Comparison of ENCODE assay signal across 17 cellular contexts in genomic region chr2:10965241-10965843, GRCh38. TPM values are rescaled to one million over a fixed set of nuclear protein-coding genes. Genes with fewer than 3 reads are reported as not detected.
DNase-seq lines count a peak whose midpoint lies in the region; ATAC-seq, FAIRE-seq and TF ChIP-seq lines count a peak whose summit lies in the region.
"Had no signal": no experiment of that assay in that cellular context is flagged by ENCODE, and none has a peak within 500 bp of the region (broad histone marks: within the 10 kb centered on the region; RNA-seq: fewer than 3 reads in every experiment).

No MANE protein-coding gene starts in this region.

- H3K27me3 Mint-ChIP-seq in neural progenitor cell (ENCODE audit: insufficient read depth, low read depth), result peaks cover 6% of the 10 kb centered on the region

- intact Hi-C loops in HepG2 (cut with micrococcal nuclease; ENCODE audit: unreplicated experiment) (no loop called here), right lobe of liver (cut with DNase I) (no loop called here), kidney (cut with DNase I) (no loop called here), aorta (cut with DNase I) (no loop called here)

- H3K36me3 ChIP-seq in HepG2 (replicated peaks in 1 of 2; ENCODE audit: control insufficient read depth in 1 of 2, insufficient read depth in 2 of 2, low read length in 2 of 2) (no peaks in the 10 kb centered on the region), right lobe of liver (no peaks in the 10 kb centered on the region), kidney (ENCODE audit: control insufficient read depth in 1 of 2, insufficient read depth in 2 of 2, low read length in 2 of 2) (no peaks in the 10 kb centered on the region), neural progenitor cell (no peaks in the 10 kb centered on the region), aorta (ENCODE audit: control insufficient read depth in 1 of 2, insufficient read depth in 2 of 2, low read length in 1 of 2) (no peaks in the 10 kb centered on the region)
- H3K36me3 ChIP-seq: BLaER1 had no signal

- in situ Hi-C loops in HepG2 (cut with HindIII; ENCODE audit: extremely low pct_ligation_motif_present, low pct_unique_long_range_greater_than_20kb), result no loop called here

- H3K4me1 ChIP-seq in HepG2 (ENCODE audit: insufficient read depth, low read length) (no peaks in the 10 kb centered on the region), right lobe of liver (no peaks in the 10 kb centered on the region), kidney (ENCODE audit: control insufficient read depth in 1 of 2, insufficient read depth in 1 of 2, low read depth in 1 of 2, low read length in 2 of 2) (no peaks in the 10 kb centered on the region), neural progenitor cell (peaks cover 6% of the 10 kb centered on the region), aorta (ENCODE audit: control insufficient read depth in 1 of 2, insufficient read depth in 2 of 2, low read length in 2 of 2) (no peaks in the 10 kb centered on the region)

- BruUV-seq in HepG2 (replicated peaks; lab: Mats Ljungman, UMichigan), result no TSS peak

- POLR2A ChIA-PET in HepG2 (lab: Yijun Ruan, JAX), result no interaction called here

- no peak overlapping the region for H2AFZ ChIP-seq in HepG2 (ENCODE audit: low read length)
- H2AFZ ChIP-seq in neural progenitor cell (replicated peaks), result no peak overlapping the region

- CTCF ChIA-PET in HepG2 (lab: Yijun Ruan, JAX; ENCODE audit: low intra/inter-chr PET ratio, low total read pairs), result no interaction called here

- H3K9me3 ChIP-seq in HepG2 (ENCODE audit: low read length), result no peaks in the 10 kb centered on the region
- H3K9me3 ChIP-seq in right lobe of liver, result no peaks in the 10 kb centered on the region
- H3K9me3 ChIP-seq in kidney (ENCODE audit: control insufficient read depth in 1 of 2, low read length in 2 of 2), result no peaks in the 10 kb centered on the region
- H3K9me3 ChIP-seq in neural progenitor cell (ENCODE audit: low read depth), result no peaks in the 10 kb centered on the region
- H3K9me3 ChIP-seq in aorta (ENCODE audit: control insufficient read depth, low read length), result no peaks in the 10 kb centered on the region
- H3K9me3 ChIP-seq: BLaER1 had no signal

- H3K79me2 ChIP-seq in HepG2 (ENCODE audit: insufficient read depth, low read length) (no peaks in the 10 kb centered on the region), neural progenitor cell (ENCODE audit: low read depth) (no peaks in the 10 kb centered on the region)

- DNase-seq in HepG2 (ENCODE audit: low spot score) (no peak), right lobe of liver (no peak), kidney (peak; percentile 43), neural progenitor cell (ENCODE audit: low spot score) (no peak), aorta (peak; percentile 14 to 28), NCI-H748 treated with DMSO at 0.1 percent for 48 hours (lab: John Stamatoyannopoulos, UW) (no peak)
- no peak for DNase-seq in stimulated activated CD4-positive, alpha-beta T cell treated with anti-CD3 and anti-CD28 coated beads, Interleukin-2, amount 100 ng/mL, for 24 hours
- DNase-seq: 8988T; Calu3; CD8-positive, alpha-beta T cell; DMS79 treated with DMSO at 0.1 percent for 48 hours; GF-D8; GOT3; H9 had no signal

- H3K27ac ChIP-seq in HepG2 (ENCODE audit: extremely low read length, insufficient read depth, low read length) (no peak overlapping the region), right lobe of liver (no peak overlapping the region), kidney (ENCODE audit: low read depth in 2 of 2, low read length in 2 of 2) (no peak overlapping the region), neural progenitor cell (no peak overlapping the region), aorta (ENCODE audit: low read depth in 1 of 2, low read length in 2 of 2) (no peak overlapping the region)
- H3K27ac ChIP-seq: BLaER1 had no signal

- FAIRE-seq in HepG2 (lab: Jason Lieb, UNC) (no peak), kidney (lab: Jason Lieb, UNC) (no peak)
- FAIRE-seq: GM12878 had no signal

- no peak overlapping the region for H3K4me3 Mint-ChIP-seq in neural progenitor cell
- H3K4me3 Mint-ChIP-seq: CD8-positive, alpha-beta T cell; H9 had no signal

- H3K27ac Mint-ChIP-seq in neural progenitor cell, result peak overlapping the region; percentile 81
- H3K27ac Mint-ChIP-seq: CD8-positive, alpha-beta T cell; H9 had no signal

- peaks cover 33% of the 10 kb centered on the region for H3K4me1 Mint-ChIP-seq in neural progenitor cell

- TF ChIP-seq POLR2A in HepG2 (IDR thresholded peaks at IDR 0.05; ENCODE audit: insufficient read depth in 1 of 2, low read depth in 2 of 2, low read length in 2 of 2), result no peak
- no peak for TF ChIP-seq POLR2A in right lobe of liver (IDR thresholded peaks at IDR 0.05)

- peaks cover 12% of the 10 kb centered on the region for H3K9me3 Mint-ChIP-seq in neural progenitor cell
- H3K9me3 Mint-ChIP-seq: CD8-positive, alpha-beta T cell; H9 had no signal

- H3K27me3 ChIP-seq in HepG2 (ENCODE audit: control insufficient read depth in 1 of 2, insufficient read depth in 2 of 2, low read length in 2 of 2) (peaks cover 27 to 100% of the 10 kb centered on the region in 2 experiments), right lobe of liver (no peaks in the 10 kb centered on the region), neural progenitor cell (no peaks in the 10 kb centered on the region), aorta (ENCODE audit: control insufficient read depth in 1 of 2, insufficient read depth in 2 of 2, low read length in 1 of 2) (no peaks in the 10 kb centered on the region)
- H3K27me3 ChIP-seq: BLaER1 had no signal

- no peak for TF ChIP-seq EP300 in HepG2 (IDR thresholded peaks at IDR 0.05; ENCODE audit: low read depth in 2 of 2, low read length in 2 of 2)
- TF ChIP-seq EP300 in HepG2 (CRISPR knock-in tag; IDR thresholded peaks at IDR 0.05; ENCODE audit: borderline replicate concordance), result no peak

- ATAC-seq in HepG2 (no peak), right lobe of liver (no peak), aorta (ENCODE audit: low FRiP score) (no peak), GM18907 (IDR thresholded peaks at IDR 0.05; ENCODE audit: unreplicated experiment) (no peak)
- ATAC-seq: CD8-positive, alpha-beta T cell; GM12878 had no signal

- 28% methylated on average over 19 of the region's 19 CpGs for WGBS in HepG2 (ENCODE audit: low lambda C conversion rate)
- WGBS in right lobe of liver (ENCODE audit: insufficient coverage, low coverage, low lambda C conversion rate, missing lambda C conversion rate), result 82% methylated on average over 8 of the region's 19 CpGs
- 90 to 91% methylated on average over 19 of the region's 19 CpGs for WGBS in aorta, 2 donors

- H3K9ac ChIP-seq in HepG2 (ENCODE audit: insufficient read depth, low read depth, low read length), result no peak overlapping the region
- no peak overlapping the region for H3K9ac ChIP-seq in kidney (ENCODE audit: low read length in 2 of 2)
- H3K9ac ChIP-seq in neural progenitor cell, result no peak overlapping the region
- H3K9ac ChIP-seq: BLaER1 had no signal

- no peaks in the 10 kb centered on the region for H3F3A ChIP-seq in neural progenitor cell (ENCODE audit: low read depth)

- H3K36me3 Mint-ChIP-seq in neural progenitor cell, result no peaks in the 10 kb centered on the region
- H3K36me3 Mint-ChIP-seq: CD8-positive, alpha-beta T cell had no signal

- H4K20me1 ChIP-seq in HepG2 (ENCODE audit: insufficient read depth, low read length) (no peaks in the 10 kb centered on the region), neural progenitor cell (ENCODE audit: low read depth) (no peaks in the 10 kb centered on the region)
- H4K20me1 ChIP-seq: BLaER1 had no signal

- TF ChIP-seq RAD21 in HepG2 (CRISPR knock-in tag; IDR thresholded peaks at IDR 0.05), result no peak

- TF ChIP-seq CTCF in HepG2 (CRISPR knock-in tag; IDR thresholded peaks at IDR 0.05) (no peak), right lobe of liver (IDR thresholded peaks at IDR 0.05) (no peak), kidney (IDR thresholded peaks at IDR 0.05; ENCODE audit: borderline replicate concordance, extremely low read depth, insufficient read depth) (no peak), neural progenitor cell (IDR thresholded peaks at IDR 0.05) (no peak)

- no peak overlapping the region for H3K4me2 ChIP-seq in HepG2 (ENCODE audit: low read depth, low read length)
- no peak overlapping the region for H3K4me2 ChIP-seq in neural progenitor cell

- no peak overlapping the region for H3K4me3 ChIP-seq in HepG2 (replicated peaks in 1 of 3; ENCODE audit: insufficient read depth in 1 of 3, low read depth in 2 of 3, low read length in 3 of 3)
- no peak overlapping the region for H3K4me3 ChIP-seq in right lobe of liver
- no peak overlapping the region for H3K4me3 ChIP-seq in kidney (ENCODE audit: low read length in 2 of 2)
- no peak overlapping the region for H3K4me3 ChIP-seq in neural progenitor cell
- H3K4me3 ChIP-seq in aorta (ENCODE audit: low read length in 2 of 2), result no peak overlapping the region
- H3K4me3 ChIP-seq: BLaER1, GM12878 had no signal

RNA-seq across cellular contexts. Expression of gene KCNF1, which starts 53.6 kb away (rescaled TPM):
- total RNA-seq in HepG2 (2016; rRNA removed; fragmentation: Illumina TruSeq; extraction: Trizol) (0.09 and 0.15 TPM in 2 replicates), right lobe of liver (not detected), kidney (0.63 TPM), neural progenitor cell (ENCODE audit: low replicate concordance) (0.15 TPM in 1 of 2 replicates, not detected in the other), aorta (not detected)
- not detected in 2 replicates for total RNA-seq in HepG2 (2016; cell fraction: cytosol; rRNA removed; fragmentation: Illumina TruSeq; extraction: Trizol; ENCODE audit: low read depth)
- total RNA-seq in HepG2 (2016; cell fraction: insoluble cytoplasmic fraction; rRNA removed; fragmentation: Illumina TruSeq; extraction: Trizol), result 0.24 TPM in 1 of 2 replicates, not detected in the other
- 0.09 and 0.17 TPM in 2 replicates for total RNA-seq in HepG2 (2016; cell fraction: membrane; rRNA removed; fragmentation: Illumina TruSeq; extraction: Trizol)
- 0.22 TPM in 1 of 2 replicates, not detected in the other for total RNA-seq in HepG2 (2016; cell fraction: nucleus; rRNA removed; fragmentation: Illumina TruSeq; extraction: Trizol)
- polyA plus RNA-seq in HepG2 (2011; rRNA removed) (0.12 and 0.17 TPM in 2 replicates), kidney (ENCODE audit: insufficient read depth, low read depth, low replicate concordance) (0.67 TPM), aorta (not detected)
- 0.09 and 0.19 TPM in 2 replicates for polyA plus RNA-seq in HepG2 (2011; cell fraction: cytosol; rRNA removed)
- 0.14 and 0.16 TPM in 2 replicates for polyA plus RNA-seq in HepG2 (2011; cell fraction: nucleus; rRNA removed)
- polyA plus RNA-seq in HepG2 (2012), result 0.05 TPM in 1 of 2 replicates, not detected in the other
- 0.07 and 0.10 TPM in 2 replicates for polyA plus RNA-seq in HepG2 (2016; cell fraction: cytosol; fragmentation: Illumina TruSeq; extraction: Trizol; ENCODE audit: low read depth)
- polyA plus RNA-seq in HepG2 (2016; cell fraction: insoluble cytoplasmic fraction; fragmentation: Illumina TruSeq; extraction: Trizol; ENCODE audit: low read depth), result 0.13 TPM in 2 replicates
- polyA plus RNA-seq in HepG2 (2016; cell fraction: membrane; fragmentation: Illumina TruSeq; extraction: Trizol; ENCODE audit: low read depth), result 0.15 and 0.18 TPM in 2 replicates
- 0.33 and 0.39 TPM in 2 replicates for polyA plus RNA-seq in HepG2 (2016; cell fraction: nucleus; fragmentation: Illumina TruSeq; extraction: Trizol; ENCODE audit: insufficient read depth, low read depth)
- 0.18 TPM in 1 of 2 replicates, not detected in the other for polyA minus RNA-seq in HepG2 (2011; rRNA and poly(A)+ RNA removed; ENCODE audit: low replicate concordance)
- 0.26 TPM in 1 of 2 replicates, not detected in the other for polyA minus RNA-seq in HepG2 (2011; cell fraction: cytosol; rRNA and poly(A)+ RNA removed)
- not detected in 2 replicates for polyA minus RNA-seq in HepG2 (2011; cell fraction: nucleus; rRNA and poly(A)+ RNA removed)
- total RNA-seq: Calu3; CD8-positive, alpha-beta T cell; GM12878 had no signal
- polyA plus RNA-seq: GM12878 had no signal

Comparison
In these comparisons a context has a peak if more than half of its experiments do, and no peak if none do; other contexts are left out.
1. DNase-seq: peak in kidney (single experiment) and aorta (2 of 2); none in HepG2 (single experiment), right lobe of liver (0 of 3), neural progenitor cell (single experiment), stimulated activated CD4-positive, alpha-beta T cell treated with anti-CD3 and anti-CD28 coated beads, Interleukin-2, amount 100 ng/mL, for 24 hours (0 of 2) and NCI-H748 treated with DMSO at 0.1 percent for 48 hours (single experiment).